ENCODE assay signal across 11 cellular contexts in the genomic region with DNA sequence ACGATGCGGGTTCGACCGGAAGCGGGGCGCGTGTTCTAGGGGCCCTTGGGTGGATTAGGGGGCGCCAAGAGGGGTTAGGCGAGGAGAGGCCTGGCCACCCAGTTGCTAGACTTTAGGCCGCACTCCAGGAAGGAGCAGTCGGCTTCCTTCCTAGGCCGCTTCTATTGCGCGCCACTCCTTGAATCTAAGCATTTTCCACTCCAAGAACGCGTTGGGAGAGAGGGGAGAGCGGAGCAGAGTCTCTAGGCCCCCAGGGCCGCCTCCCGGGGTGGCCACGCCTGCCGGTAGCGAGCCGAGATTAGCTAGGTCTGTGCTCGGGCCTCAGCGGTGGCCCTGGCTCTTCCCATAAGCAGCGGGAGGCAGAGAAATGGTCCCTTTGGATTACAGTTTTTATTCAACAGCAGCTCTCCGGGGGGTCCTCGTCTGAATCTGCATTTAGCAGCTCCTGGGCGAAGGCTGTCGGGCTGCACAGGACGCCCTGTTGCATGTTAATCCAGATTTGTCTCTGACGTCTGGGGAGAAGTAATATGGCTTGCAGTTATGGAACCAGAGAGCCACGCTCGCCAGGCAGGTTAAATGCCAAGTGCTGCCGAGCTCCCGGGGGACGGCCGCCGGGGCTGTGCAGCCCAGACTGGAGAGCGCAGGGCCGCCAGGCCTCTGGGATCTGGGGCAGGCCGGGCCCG. TPM values are rescaled to one million over a fixed set of nuclear protein-coding genes. Genes with fewer than 3 reads are reported as not detected.
A peak's percentile ranks its signal among the peaks of the same experiment; 100 is the strongest.
DNase-seq lines count a peak whose midpoint lies in the region; ATAC-seq and TF ChIP-seq lines count a peak whose summit lies in the region.
"Had no signal": no experiment of that assay in that cellular context is flagged by ENCODE, and none has a peak within 500 bp of the region (broad histone marks: within the 10 kb centered on the region; RNA-seq: fewer than 3 reads in every experiment).

No MANE protein-coding gene starts in this region.

- H3K36me3 Mint-ChIP-seq in stimulated activated effector memory CD8-positive, alpha-beta T cell treated with anti-CD3 and anti-CD28 coated beads, Interleukin-12 subunit alpha, Interleukin-12 subunit beta, amount 100 ng/mL, for 72 hours, result no peaks in the 10 kb centered on the region

- H3K4me3 ChIP-seq in HUES64 (ENCODE audit: low read length), result peak overlapping the region; percentile 44
- peak overlapping the region; percentile 71 for H3K4me3 ChIP-seq in lower lobe of right lung
- peak overlapping the region; percentile 75 for H3K4me3 ChIP-seq in thoracic aorta

- peaks cover 35% of the 10 kb centered on the region for H3K4me1 ChIP-seq in HUES64 (ENCODE audit: insufficient read depth, low read length)
- peaks cover 4% of the 10 kb centered on the region for H3K4me1 ChIP-seq in lower lobe of right lung
- peaks cover 0 to 63% of the 10 kb centered on the region in 2 donors for H3K4me1 ChIP-seq in thoracic aorta (ENCODE audit: control insufficient read depth in 1 of 2, low read depth in 2 of 2)

- H3K27ac ChIP-seq in HUES64 (ENCODE audit: low read depth, low read length), result no peak overlapping the region
- peak overlapping the region; percentile 41 for H3K27ac ChIP-seq in epithelial cell of prostate
- H3K27ac ChIP-seq in lower lobe of right lung, result peak overlapping the region; percentile 91
- H3K27ac ChIP-seq in thoracic aorta, result peak overlapping the region; percentile 99 to 100

- H3K27me3 ChIP-seq in HUES64 (ENCODE audit: insufficient read depth, low read length), result peaks cover 77% of the 10 kb centered on the region
- H3K27me3 ChIP-seq in lower lobe of right lung (ENCODE audit: low read depth), result peaks cover 27% of the 10 kb centered on the region
- H3K27me3 ChIP-seq in thoracic aorta (replicated peaks; ENCODE audit: insufficient read depth), result no peaks in the 10 kb centered on the region

- H3K9me3 ChIP-seq in HUES64 (ENCODE audit: insufficient read depth, low read depth, low read length) (no peaks in the 10 kb centered on the region), lower lobe of right lung (no peaks in the 10 kb centered on the region), thoracic aorta (no peaks in the 10 kb centered on the region)

- DNase-seq in epithelial cell of prostate (ENCODE audit: low read depth, low spot score) (no peak), lower lobe of right lung (peak; percentile 47), thoracic aorta (ENCODE audit: low spot score) (no peak), GOT3 (lab: John Stamatoyannopoulos, UW) (no peak)
- DNase-seq in stimulated activated effector memory CD8-positive, alpha-beta T cell treated with anti-CD3 and anti-CD28 coated beads, Interleukin-12 subunit alpha, Interleukin-12 subunit beta, amount 100 ng/mL, for 72 hours (ENCODE audit: low spot score in 2 of 2), result no peak
- DNase-seq: activated naive CD4-positive, alpha-beta T cell treated with anti-CD3 and anti-CD28 coated beads, Interleukin-2, amount 50 U/mL, for 16 hours; NCI-H1105 treated with DMSO at 0.1 percent for 48 hours; T-helper 17 cell had no signal

- TF ChIP-seq CTCF in lower lobe of right lung (IDR thresholded peaks at IDR 0.05) (no peak), thoracic aorta (IDR thresholded peaks at IDR 0.05) (no peak)

- H3K36me3 ChIP-seq in HUES64 (ENCODE audit: insufficient read depth, low read length) (no peaks in the 10 kb centered on the region), lower lobe of right lung (peaks cover 6% of the 10 kb centered on the region), thoracic aorta (no peaks in the 10 kb centered on the region)

- ATAC-seq in lower lobe of right lung (peak; percentile 51 to 54), thoracic aorta (ENCODE audit: insufficient number of reproducible peaks, low FRiP score, low read depth) (peak; percentile 40), GM18517 (IDR thresholded peaks at IDR 0.05; ENCODE audit: unreplicated experiment) (no peak), GM18907 (IDR thresholded peaks at IDR 0.05; ENCODE audit: unreplicated experiment) (no peak)
- ATAC-seq in stimulated activated effector memory CD8-positive, alpha-beta T cell treated with anti-CD3 and anti-CD28 coated beads, Interleukin-12 subunit alpha, Interleukin-12 subunit beta, amount 100 ng/mL, for 72 hours, result no peak
- ATAC-seq: T-helper 17 cell had no signal

- H3K27ac Mint-ChIP-seq in stimulated activated effector memory CD8-positive, alpha-beta T cell treated with anti-CD3 and anti-CD28 coated beads, Interleukin-12 subunit alpha, Interleukin-12 subunit beta, amount 100 ng/mL, for 72 hours, result no peak overlapping the region
- H3K27ac Mint-ChIP-seq: T-helper 17 cell had no signal

- H3K9ac ChIP-seq in HUES64 (ENCODE audit: low read depth, low read length), result peak overlapping the region; percentile 37; the same call in 1 of the 2 replicates

- H3K9me3 Mint-ChIP-seq in stimulated activated effector memory CD8-positive, alpha-beta T cell treated with anti-CD3 and anti-CD28 coated beads, Interleukin-12 subunit alpha, Interleukin-12 subunit beta, amount 100 ng/mL, for 72 hours, result peaks cover 3% of the 10 kb centered on the region

- H3K4me1 Mint-ChIP-seq in stimulated activated effector memory CD8-positive, alpha-beta T cell treated with anti-CD3 and anti-CD28 coated beads, Interleukin-12 subunit alpha, Interleukin-12 subunit beta, amount 100 ng/mL, for 72 hours, result no peaks in the 10 kb centered on the region
- H3K4me1 Mint-ChIP-seq: T-helper 17 cell had no signal

- H3K4me3 Mint-ChIP-seq in stimulated activated effector memory CD8-positive, alpha-beta T cell treated with anti-CD3 and anti-CD28 coated beads, Interleukin-12 subunit alpha, Interleukin-12 subunit beta, amount 100 ng/mL, for 72 hours, result no peak overlapping the region
- H3K4me3 Mint-ChIP-seq: T-helper 17 cell had no signal

- intact Hi-C loops in lower lobe of right lung (cut with DNase I), result loop anchor here (10.0 kb wide), 1 partner anchor 128 kb away; no protein-coding TSS in a partner anchor

- 2% methylated on average over 43 of the region's 43 CpGs for WGBS in HUES64

RNA-seq across cellular contexts. Expression of a gene that starts 11.4 kb away (rescaled TPM):
- polyA plus RNA-seq in HUES64 (2013, experiment 1 of 2), result 10.8 TPM
- 26.2 TPM for polyA plus RNA-seq in HUES64 (2013, experiment 2 of 2)
- total RNA-seq in lower lobe of right lung (54.7 TPM), thoracic aorta (10 to 100 TPM; 29.4 to 58.4 TPM)

Comparison
In these comparisons a context has a peak if more than half of its experiments do, and no peak if none do; other contexts are left out.
1. ATAC-seq: peak in lower lobe of right lung (2 of 2) and thoracic aorta (single experiment); none in stimulated activated effector memory CD8-positive, alpha-beta T cell treated with anti-CD3 and anti-CD28 coated beads, Interleukin-12 subunit alpha, Interleukin-12 subunit beta, amount 100 ng/mL, for 72 hours (single experiment), GM18517 (single experiment) and GM18907 (single experiment).
2. Peak in every context shown above with its lines, with median percentiles within 50 percentile points of each other: H3K4me3 ChIP-seq.